20 cellular contexts compared by ENCODE assay signal in genomic region chr12:14766649-14767215, GRCh38. TPM values are rescaled to one million over a fixed set of nuclear protein-coding genes. Genes with fewer than 3 reads are reported as not detected.
DNase-seq lines count a peak whose midpoint lies in the region; ATAC-seq and TF ChIP-seq lines count a peak whose summit lies in the region.
"Had no signal": no experiment of that assay in that cellular context is flagged by ENCODE, and none has a peak within 500 bp of the region (broad histone marks: within the 10 kb centered on the region; RNA-seq: fewer than 3 reads in every experiment).

No MANE protein-coding gene starts in this region.

- no peaks in the 10 kb centered on the region for H3K27me3 ChIP-seq in Loucy (ENCODE audit: insufficient read depth, low read length, poor library complexity, severe bottlenecking)
- no peaks in the 10 kb centered on the region for H3K27me3 ChIP-seq in effector memory CD4-positive, alpha-beta T cell (replicated peaks; ENCODE audit: control insufficient read depth, insufficient read depth, low read length, poor library complexity, severe bottlenecking)
- H3K27me3 ChIP-seq in stomach, result no peaks in the 10 kb centered on the region
- H3K27me3 ChIP-seq: heart right ventricle, neural progenitor cell, uterus had no signal

- H3K4me1 ChIP-seq in Loucy (ENCODE audit: insufficient read depth, low read length, poor library complexity, severe bottlenecking), result peaks cover 33% of the 10 kb centered on the region
- H3K4me1 ChIP-seq in effector memory CD4-positive, alpha-beta T cell (ENCODE audit: control insufficient read depth, insufficient read depth, low read length, poor library complexity, severe bottlenecking), result peaks cover 3% of the 10 kb centered on the region
- H3K4me1 ChIP-seq in stomach, result peaks cover 6 to 63% (median 24%) of the 10 kb centered on the region in 4 donors
- H3K4me1 ChIP-seq: uterus had no signal

- no peak for ATAC-seq in HG03460 (IDR thresholded peaks at IDR 0.05; ENCODE audit: unreplicated experiment)
- ATAC-seq: activated naive CD4-positive, alpha-beta T cell treated with anti-CD3 and anti-CD28 coated beads, Interleukin-2, amount 50 U/mL, for 72 hours; heart right ventricle had no signal

- no peak for TF ChIP-seq EP300 in stomach (IDR thresholded peaks at IDR 0.05)

- H3K4me3 Mint-ChIP-seq in activated naive CD4-positive, alpha-beta T cell treated with anti-CD3 and anti-CD28 coated beads, Interleukin-2, amount 50 U/mL, for 24 hours, result peak overlapping the region; percentile 11
- H3K4me3 Mint-ChIP-seq: neural progenitor cell; T-helper 1 cell treated with Interleukin-12 subunit alpha and Interleukin-12 subunit beta and Interleukin-4 antibody, amounts not matched to agents 30 μg/mL and 1 μg/mL, for 36 hours had no signal

- 89 to 95% (median 93%) methylated on average over 3 of the region's 3 CpGs for WGBS in stomach, 5 donors

- peaks cover 42% of the 10 kb centered on the region for H3K36me3 Mint-ChIP-seq in activated naive CD4-positive, alpha-beta T cell treated with anti-CD3 and anti-CD28 coated beads, Interleukin-2, amount 50 U/mL, for 24 hours

- H3K4me1 Mint-ChIP-seq in activated naive CD4-positive, alpha-beta T cell treated with anti-CD3 and anti-CD28 coated beads, Interleukin-2, amount 50 U/mL, for 24 hours, result peaks cover 62% of the 10 kb centered on the region

- H3K27ac Mint-ChIP-seq in activated naive CD4-positive, alpha-beta T cell treated with anti-CD3 and anti-CD28 coated beads, Interleukin-2, amount 50 U/mL, for 24 hours, result peak overlapping the region; percentile 32
- H3K27ac Mint-ChIP-seq: neural progenitor cell; T-helper 1 cell treated with Interleukin-12 subunit alpha and Interleukin-12 subunit beta and Interleukin-4 antibody, amounts not matched to agents 30 μg/mL and 1 μg/mL, for 36 hours had no signal

- no peak for TF ChIP-seq POLR2A in stomach (IDR thresholded peaks at IDR 0.05)

- DNase-seq in activated naive CD4-positive, alpha-beta T cell treated with anti-CD3 and anti-CD28 coated beads, Interleukin-2, amount 50 U/mL, for 16 hours, result no peak
- DNase-seq in effector memory CD4-positive, alpha-beta T cell, result no peak
- DNase-seq in stomach (no peak), hypothalamus (lab: John Stamatoyannopoulos, UW) (no peak), LoVo (ENCODE audit: low spot score) (no peak)
- DNase-seq: activated CD8-positive, alpha-beta memory T cell treated with anti-CD3 and anti-CD28 coated beads, Interleukin-2, amount 50 U/mL, for 4 hours; central memory CD4-positive, alpha-beta T cell; GF-D8; heart right ventricle; kidney; NCI-H187; NCI-H510A; Right ventricle myocardium superior; uterus had no signal

- no peaks in the 10 kb centered on the region; the same call in 1 of the 2 replicates for H3K36me3 ChIP-seq in Loucy (ENCODE audit: insufficient read depth, low read length)
- H3K36me3 ChIP-seq in effector memory CD4-positive, alpha-beta T cell (ENCODE audit: control insufficient read depth, insufficient read depth, low read length), result peaks cover 12% of the 10 kb centered on the region
- peaks cover 4 to 22% (median 5%) of the 10 kb centered on the region in 4 donors for H3K36me3 ChIP-seq in stomach
- H3K36me3 ChIP-seq: neural progenitor cell, uterus had no signal

- no peaks in the 10 kb centered on the region for H3K9me2 ChIP-seq in Loucy (replicated peaks; ENCODE audit: low read depth, low read length)

- peak overlapping the region; percentile 76 for H3K4me2 ChIP-seq in Loucy (ENCODE audit: low read depth, low read length, poor library complexity, severe bottlenecking)

- peaks cover 63% of the 10 kb centered on the region for H3K79me2 ChIP-seq in Loucy (ENCODE audit: insufficient read depth, low read length)

- no peak overlapping the region for H3K9ac ChIP-seq in Loucy (ENCODE audit: low read depth, low read length, poor library complexity, severe bottlenecking)
- H3K9ac ChIP-seq: neural progenitor cell had no signal

- H3K9me3 Mint-ChIP-seq in activated naive CD4-positive, alpha-beta T cell treated with anti-CD3 and anti-CD28 coated beads, Interleukin-2, amount 50 U/mL, for 24 hours, result peaks cover 6% of the 10 kb centered on the region

- no peak overlapping the region for H3K27ac ChIP-seq in effector memory CD4-positive, alpha-beta T cell (ENCODE audit: insufficient read depth, low read length, poor library complexity, severe bottlenecking)
- peak overlapping the region in 4 of 5 donors; percentile 49 to 99 (median 80) for H3K27ac ChIP-seq in stomach
- H3K27ac ChIP-seq: heart right ventricle, neural progenitor cell, uterus had no signal

- no peak for TF ChIP-seq CTCF in Loucy (conservative IDR thresholded peaks at IDR 0.05; ENCODE audit: low read length)
- no peak for TF ChIP-seq CTCF in stomach (IDR thresholded peaks at IDR 0.05)

- H3K27me3 Mint-ChIP-seq in activated naive CD4-positive, alpha-beta T cell treated with anti-CD3 and anti-CD28 coated beads, Interleukin-2, amount 50 U/mL, for 24 hours, result no peaks in the 10 kb centered on the region

- peak overlapping the region; percentile 94 for H3K4me3 ChIP-seq in Loucy (ENCODE audit: low read length, poor library complexity, severe bottlenecking)
- peak overlapping the region; percentile 2 for H3K4me3 ChIP-seq in effector memory CD4-positive, alpha-beta T cell (ENCODE audit: insufficient read depth, low read depth, low read length, poor library complexity, severe bottlenecking)
- H3K4me3 ChIP-seq in stomach, result no peak overlapping the region
- H3K4me3 ChIP-seq: heart right ventricle, neural progenitor cell, uterus had no signal

- H3K9me3 ChIP-seq in Loucy (ENCODE audit: insufficient read depth, low read depth, low read length), result peaks cover 5% of the 10 kb centered on the region; the same call in 1 of the 2 replicates
- peaks cover 5% of the 10 kb centered on the region for H3K9me3 ChIP-seq in effector memory CD4-positive, alpha-beta T cell (ENCODE audit: control insufficient read depth, low read length)
- peaks cover 0 to 12% (median 0%) of the 10 kb centered on the region in 4 donors for H3K9me3 ChIP-seq in stomach

- H2AFZ ChIP-seq in Loucy (ENCODE audit: low read length), result no peak overlapping the region
- H2AFZ ChIP-seq: neural progenitor cell had no signal

- intact Hi-C loops in stomach (cut with DNase I; ENCODE audit: low total_unique reads), result no loop called here

- H4K20me1 ChIP-seq in Loucy (ENCODE audit: insufficient read depth, low read length, poor library complexity, severe bottlenecking), result peaks cover 23% of the 10 kb centered on the region

- H3F3A ChIP-seq in Loucy (ENCODE audit: low read depth), result peaks cover 7% of the 10 kb centered on the region; the same call in 1 of the 2 replicates

RNA-seq across cellular contexts. Expression of gene WBP11, which starts 36.5 kb away (rescaled TPM):
- 10 to 100 TPM in 4 of 5 donors, 1 to 10 TPM in 1; 1.4 to 65.9 (median 19.2) TPM for total RNA-seq in stomach
- polyA plus RNA-seq in stomach, result 10 to 100 TPM; 12.7 to 16.0 (median 13.0) TPM

RNA-seq across cellular contexts. Expression of gene C12orf60, which starts 36.7 kb away (rescaled TPM):
- 1 to 10 TPM in 3 of 5 donors, not detected in 2; 1.0 to 3.1 (median 1.5) TPM for total RNA-seq in stomach
- polyA plus RNA-seq in stomach, result 1 to 10 TPM; 1.1 to 2.4 (median 1.4) TPM

RNA-seq across cellular contexts. Expression of gene SMCO3, which starts 47.2 kb away (rescaled TPM):
- total RNA-seq in stomach, result 1 to 10 TPM in 1 of 5 donors, not detected in 4; 2.4 TPM
- polyA plus RNA-seq in stomach, result not detected
- total RNA-seq: activated naive CD4-positive, alpha-beta T cell treated with anti-CD3 and anti-CD28 coated beads, Interleukin-2, amount 50 U/mL, for 72 hours; Right ventricle myocardium superior had no signal

Comparison
In these comparisons a context has a peak if more than half of its experiments do, and no peak if none do; other contexts are left out.
1. H3K4me3 ChIP-seq: peak in Loucy (single experiment) and effector memory CD4-positive, alpha-beta T cell (single experiment); none in stomach (0 of 4).